Comparison of ENCODE assay signal across 24 cellular contexts in the genomic region with DNA sequence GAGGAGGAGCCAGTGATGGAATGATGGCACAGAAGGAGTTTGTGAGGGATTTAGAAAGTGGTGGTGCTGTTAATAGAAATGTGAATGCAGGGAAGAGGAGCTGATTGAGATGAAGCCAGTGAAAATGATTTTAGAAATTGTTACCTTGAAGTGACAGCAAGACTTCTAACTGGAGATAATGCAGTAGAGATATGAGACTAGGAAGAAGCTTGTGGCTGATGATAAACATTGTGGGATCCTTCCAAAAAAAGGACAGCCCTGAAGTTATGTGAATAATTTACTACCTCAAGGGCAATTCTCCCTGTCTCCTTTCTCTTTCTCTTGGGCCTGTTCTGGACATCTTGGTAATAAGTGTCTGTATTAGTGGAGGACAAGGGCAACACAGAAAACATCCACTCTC.
"Had no signal": no experiment of that assay in that cellular context is flagged by ENCODE, and none has a peak within 500 bp of the region (broad histone marks: within the 10 kb centered on the region; RNA-seq: fewer than 3 reads in every experiment).

No MANE protein-coding gene starts in this region.

- H3K27ac Mint-ChIP-seq: naive thymus-derived CD8-positive, alpha-beta T cell; stimulated activated effector memory CD8-positive, alpha-beta T cell treated with anti-CD3 and anti-CD28 coated beads, Interleukin-12 subunit alpha, Interleukin-12 subunit beta, amount 100 ng/mL, for 72 hours; stimulated activated naive CD8-positive, alpha-beta T cell treated with anti-CD3 and anti-CD28 coated beads, Interleukin-15, Interleukin-2, amounts not matched to agents 100 ng/mL and 50 ng/mL, for 24 hours had no signal

- H3K36me3 Mint-ChIP-seq: naive thymus-derived CD8-positive, alpha-beta T cell; stimulated activated effector memory CD8-positive, alpha-beta T cell treated with anti-CD3 and anti-CD28 coated beads, Interleukin-12 subunit alpha, Interleukin-12 subunit beta, amount 100 ng/mL, for 72 hours had no signal

- DNase-seq: islet precursor cell; lower lobe of right lung; mammary epithelial cell; mesenchymal stem cell; naive thymus-derived CD8-positive, alpha-beta T cell; nucleus accumbens; pancreas; posterior cingulate gyrus; retina; right cardiac atrium; small intestine; spleen; stimulated activated CD4-positive, alpha-beta T cell treated with anti-CD3 and anti-CD28 coated beads, Interleukin-4, amount 100 ng/mL, for 24 hours; stimulated activated naive CD4-positive, alpha-beta T cell; tibial artery; trophoblast cell; upper lobe of right lung had no signal

- H3K36me3 ChIP-seq: lower lobe of right lung, pancreas, prostate gland, spleen, suprapubic skin, thoracic aorta, tibial artery, upper lobe of right lung had no signal

- H3K9me3 ChIP-seq: lower lobe of right lung, pancreas, prostate gland, suprapubic skin, thoracic aorta, tibial artery, upper lobe of right lung had no signal

- H3K4me1 ChIP-seq: lower lobe of right lung, pancreas, prostate gland, spleen, suprapubic skin, tibial artery, upper lobe of right lung had no signal

- H3K4me3 ChIP-seq: hepatocyte, lower lobe of right lung, pancreas, prostate gland, spleen, suprapubic skin, thoracic aorta, tibial artery, upper lobe of right lung had no signal

- H3K9me3 Mint-ChIP-seq: stimulated activated effector memory CD8-positive, alpha-beta T cell treated with anti-CD3 and anti-CD28 coated beads, Interleukin-12 subunit alpha, Interleukin-12 subunit beta, amount 100 ng/mL, for 72 hours; stimulated activated naive CD8-positive, alpha-beta T cell treated with anti-CD3 and anti-CD28 coated beads, Interleukin-15, Interleukin-2, amounts not matched to agents 100 ng/mL and 50 ng/mL, for 24 hours had no signal

- H3K4me3 Mint-ChIP-seq: naive thymus-derived CD8-positive, alpha-beta T cell; stimulated activated effector memory CD8-positive, alpha-beta T cell treated with anti-CD3 and anti-CD28 coated beads, Interleukin-12 subunit alpha, Interleukin-12 subunit beta, amount 100 ng/mL, for 72 hours; stimulated activated naive CD8-positive, alpha-beta T cell treated with anti-CD3 and anti-CD28 coated beads, Interleukin-15, Interleukin-2, amounts not matched to agents 100 ng/mL and 50 ng/mL, for 24 hours had no signal

- ATAC-seq: lower lobe of right lung; naive thymus-derived CD8-positive, alpha-beta T cell; pancreas; right cardiac atrium; sciatic nerve; stimulated activated effector memory CD8-positive, alpha-beta T cell treated with anti-CD3 and anti-CD28 coated beads, Interleukin-12 subunit alpha, Interleukin-12 subunit beta, amount 100 ng/mL, for 72 hours; upper lobe of right lung had no signal

- H3K4me1 Mint-ChIP-seq: stimulated activated effector memory CD8-positive, alpha-beta T cell treated with anti-CD3 and anti-CD28 coated beads, Interleukin-12 subunit alpha, Interleukin-12 subunit beta, amount 100 ng/mL, for 72 hours had no signal

- H3K27me3 ChIP-seq: hepatocyte, pancreas, spleen, suprapubic skin, tibial artery, upper lobe of right lung had no signal

- H3K27ac ChIP-seq: hepatocyte, lower lobe of right lung, pancreas, prostate gland, spleen, suprapubic skin, thoracic aorta, tibial artery, upper lobe of right lung had no signal
